Comparison of ENCODE assay signal across 16 cellular contexts in the genomic region with DNA sequence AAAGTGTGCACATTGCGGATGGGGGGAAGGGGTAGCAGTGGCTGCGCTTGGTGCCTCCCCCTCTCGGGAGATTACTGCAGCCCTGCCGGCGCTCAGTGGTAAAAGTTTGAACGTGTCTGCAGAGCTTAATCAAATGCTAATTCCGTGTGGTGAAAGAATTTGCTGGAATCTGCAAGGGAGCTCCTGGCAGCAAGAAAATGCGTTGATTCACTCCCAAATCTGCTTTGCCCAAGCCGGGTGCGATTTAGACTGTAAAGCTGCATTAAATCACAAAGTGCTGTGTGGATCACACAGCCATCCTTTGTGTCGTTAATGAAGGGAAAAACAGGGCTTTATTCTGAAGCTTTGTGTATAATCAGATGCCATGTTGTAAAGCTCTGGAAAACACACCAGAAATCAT.
DNase-seq lines count a peak whose midpoint lies in the region; ATAC-seq and TF ChIP-seq lines count a peak whose summit lies in the region.
"Had no signal": no experiment of that assay in that cellular context is flagged by ENCODE, and none has a peak within 500 bp of the region (broad histone marks: within the 10 kb centered on the region; RNA-seq: fewer than 3 reads in every experiment).

No MANE protein-coding gene starts in this region.

- no peak for ATAC-seq in stimulated activated effector memory CD8-positive, alpha-beta T cell treated with anti-CD3 and anti-CD28 coated beads, Interleukin-12 subunit alpha, Interleukin-12 subunit beta, amount 100 ng/mL, for 72 hours
- no peak for ATAC-seq in CD4-positive, alpha-beta T cell (ENCODE audit: poor library complexity)
- ATAC-seq: activated T-cell treated with anti-CD3 and anti-CD28 coated beads, Interleukin-2, amount 50 U/mL, for 4 hours; esophagus mucosa had no signal

- intact Hi-C loops in dorsolateral prefrontal cortex (cut with DNase I), result loop anchor here in 1 of 2 donors (1.0 to 10.0 kb wide), 3 partner anchors 25 to 161 kb away; no protein-coding TSS in a partner anchor
- intact Hi-C loops in CD4-positive, alpha-beta T cell (cut with DNase I, micrococcal nuclease), result no loop called here
- intact Hi-C loops in esophagus muscularis mucosa (cut with DNase I), result no loop called here

- CTCF ChIA-PET in CD4-positive, alpha-beta T cell (lab: Charles Lee), result no interaction called here

- H3K4me1 Mint-ChIP-seq in stimulated activated effector memory CD8-positive, alpha-beta T cell treated with anti-CD3 and anti-CD28 coated beads, Interleukin-12 subunit alpha, Interleukin-12 subunit beta, amount 100 ng/mL, for 72 hours, result no peaks in the 10 kb centered on the region
- peaks cover 11% of the 10 kb centered on the region for H3K4me1 Mint-ChIP-seq in CD4-positive, alpha-beta T cell (ENCODE audit: low read depth)

- no peaks in the 10 kb centered on the region for H3K27me3 ChIP-seq in HUES64 (ENCODE audit: insufficient read depth, low read length)
- peaks cover 0 to 81% (median 25%) of the 10 kb centered on the region in 45 donors for H3K27me3 ChIP-seq in dorsolateral prefrontal cortex
- no peaks in the 10 kb centered on the region for H3K27me3 ChIP-seq in layer of hippocampus (ENCODE audit: control insufficient read depth, insufficient read depth, low read length)
- no peaks in the 10 kb centered on the region for H3K27me3 ChIP-seq in CD4-positive, alpha-beta T cell (ENCODE audit: control insufficient read depth, insufficient read depth, low read length)
- H3K27me3 ChIP-seq in esophagus muscularis mucosa, result no peaks in the 10 kb centered on the region
- H3K27me3 ChIP-seq: vagina had no signal

- H3K9me3 Mint-ChIP-seq in stimulated activated effector memory CD8-positive, alpha-beta T cell treated with anti-CD3 and anti-CD28 coated beads, Interleukin-12 subunit alpha, Interleukin-12 subunit beta, amount 100 ng/mL, for 72 hours, result no peaks in the 10 kb centered on the region
- H3K9me3 Mint-ChIP-seq in CD4-positive, alpha-beta T cell, result no peaks in the 10 kb centered on the region
- H3K9me3 Mint-ChIP-seq: activated T-cell treated with anti-CD3 and anti-CD28 coated beads, Interleukin-2, amount 50 U/mL, for 4 hours; CD8-positive, alpha-beta memory T cell had no signal

- H3K9me3 ChIP-seq in HUES64 (ENCODE audit: insufficient read depth, low read depth, low read length), result no peaks in the 10 kb centered on the region
- H3K9me3 ChIP-seq in CD4-positive, alpha-beta T cell (ENCODE audit: control insufficient read depth, low read length), result no peaks in the 10 kb centered on the region
- H3K9me3 ChIP-seq in esophagus muscularis mucosa, result no peaks in the 10 kb centered on the region
- H3K9me3 ChIP-seq: vagina had no signal

- H3K27ac ChIP-seq in HUES64 (ENCODE audit: low read depth, low read length), result peak overlapping the region; percentile 92
- H3K27ac ChIP-seq in dorsolateral prefrontal cortex, result peak overlapping the region in 56 of 59 donors; percentile 15 to 90 (median 73)
- peak overlapping the region; percentile 88 for H3K27ac ChIP-seq in layer of hippocampus (ENCODE audit: low read depth, low read length)
- H3K27ac ChIP-seq in CD4-positive, alpha-beta T cell (ENCODE audit: low read depth, low read length), result no peak overlapping the region
- H3K27ac ChIP-seq in esophagus muscularis mucosa (replicated peaks in 1 of 4), result no peak overlapping the region
- H3K27ac ChIP-seq: skin epidermis, vagina had no signal

- peak in 12 of 56 donors; percentile 8 to 32 (median 18) for TF ChIP-seq CTCF in dorsolateral prefrontal cortex (IDR thresholded peaks at IDR 0.05 in 54 of 56, conservative IDR thresholded peaks at IDR 0.05 in 2 of 56; ENCODE audit: low read depth in 1 of 56, partially characterized antibody in 56 of 56)
- TF ChIP-seq CTCF in CD4-positive, alpha-beta T cell (IDR thresholded peaks at IDR 0.05), result no peak
- no peak for TF ChIP-seq CTCF in esophagus muscularis mucosa (IDR thresholded peaks at IDR 0.05)

- WGBS in HUES64, result 2% methylated on average over 11 of the region's 11 CpGs
- WGBS in esophagus muscularis mucosa, result 37% methylated on average over 11 of the region's 11 CpGs

- H3K4me3 Mint-ChIP-seq in stimulated activated effector memory CD8-positive, alpha-beta T cell treated with anti-CD3 and anti-CD28 coated beads, Interleukin-12 subunit alpha, Interleukin-12 subunit beta, amount 100 ng/mL, for 72 hours, result no peak overlapping the region
- H3K4me3 Mint-ChIP-seq in CD4-positive, alpha-beta T cell, result no peak overlapping the region
- H3K4me3 Mint-ChIP-seq: activated T-cell treated with anti-CD3 and anti-CD28 coated beads, Interleukin-2, amount 50 U/mL, for 4 hours; CD8-positive, alpha-beta memory T cell had no signal

- no peaks in the 10 kb centered on the region for H3K27me3 Mint-ChIP-seq in CD4-positive, alpha-beta T cell

- TF ChIP-seq POLR2A in esophagus muscularis mucosa (IDR thresholded peaks at IDR 0.05; ENCODE audit: low read depth), result no peak

- H3K4me3 ChIP-seq in HUES64 (ENCODE audit: low read length), result peak overlapping the region; percentile 34
- H3K4me3 ChIP-seq in dorsolateral prefrontal cortex, result peak overlapping the region in 15 of 59 donors; percentile 1 to 32 (median 11)
- H3K4me3 ChIP-seq in esophagus muscularis mucosa, result no peak overlapping the region
- H3K4me3 ChIP-seq: skin epidermis, vagina had no signal

- TF ChIP-seq EP300 in esophagus muscularis mucosa (IDR thresholded peaks at IDR 0.05), result no peak

- POLR2A ChIA-PET in CD4-positive, alpha-beta T cell (lab: Charles Lee), result no interaction called here

- H3K4me1 ChIP-seq in HUES64 (ENCODE audit: insufficient read depth, low read length), result peaks cover 23% of the 10 kb centered on the region
- H3K4me1 ChIP-seq in esophagus muscularis mucosa, result no peaks in the 10 kb centered on the region
- H3K4me1 ChIP-seq: vagina had no signal

- H3K9ac ChIP-seq in HUES64 (ENCODE audit: low read depth, low read length), result peak overlapping the region; percentile 58

- no peak overlapping the region for H3K27ac Mint-ChIP-seq in stimulated activated effector memory CD8-positive, alpha-beta T cell treated with anti-CD3 and anti-CD28 coated beads, Interleukin-12 subunit alpha, Interleukin-12 subunit beta, amount 100 ng/mL, for 72 hours
- H3K27ac Mint-ChIP-seq in CD4-positive, alpha-beta T cell, result no peak overlapping the region
- H3K27ac Mint-ChIP-seq: CD8-positive, alpha-beta memory T cell had no signal

- H3K36me3 ChIP-seq in HUES64 (ENCODE audit: insufficient read depth, low read length), result no peaks in the 10 kb centered on the region
- no peaks in the 10 kb centered on the region for H3K36me3 ChIP-seq in esophagus muscularis mucosa
- H3K36me3 ChIP-seq: vagina had no signal

- no peaks in the 10 kb centered on the region for H3K36me3 Mint-ChIP-seq in stimulated activated effector memory CD8-positive, alpha-beta T cell treated with anti-CD3 and anti-CD28 coated beads, Interleukin-12 subunit alpha, Interleukin-12 subunit beta, amount 100 ng/mL, for 72 hours
- no peaks in the 10 kb centered on the region for H3K36me3 Mint-ChIP-seq in CD4-positive, alpha-beta T cell (ENCODE audit: low read depth)
- H3K36me3 Mint-ChIP-seq: CD8-positive, alpha-beta memory T cell had no signal

- DNase-seq in dorsolateral prefrontal cortex (peak in 6 of 10 donors; percentile 22 to 77 (median 57)), DMS114 treated with DMSO at 0.1 percent for 48 hours (lab: John Stamatoyannopoulos, UW; ENCODE audit: unreplicated experiment) (no peak), esophagus muscularis mucosa (ENCODE audit: extremely low spot score) (no peak)
- DNase-seq in stimulated activated effector memory CD8-positive, alpha-beta T cell treated with anti-CD3 and anti-CD28 coated beads, Interleukin-12 subunit alpha, Interleukin-12 subunit beta, amount 100 ng/mL, for 72 hours (ENCODE audit: low spot score in 2 of 2), result no peak
- no peak for DNase-seq in CD4-positive, alpha-beta T cell
- DNase-seq: activated T-cell treated with anti-CD3 and anti-CD28 coated beads, Interleukin-2, amount 50 U/mL, for 4 hours; CD8-positive, alpha-beta memory T cell; cortex of kidney; Karpas-422; NCI-H1436 treated with DMSO at 0.1 percent for 48 hours; stimulated activated naive CD4-positive, alpha-beta T cell treated with Interleukin-2 at 50 U/mL for 16 hours had no signal

Comparison
In these comparisons a context has a peak if more than half of its experiments do, and no peak if none do; other contexts are left out.
1. H3K27ac ChIP-seq: peak in HUES64 (single experiment), dorsolateral prefrontal cortex (56 of 59) and layer of hippocampus (single experiment); none in CD4-positive, alpha-beta T cell (single experiment) and esophagus muscularis mucosa (0 of 4).
2. DNase-seq: peak in dorsolateral prefrontal cortex (6 of 10); none in stimulated activated effector memory CD8-positive, alpha-beta T cell treated with anti-CD3 and anti-CD28 coated beads, Interleukin-12 subunit alpha, Interleukin-12 subunit beta, amount 100 ng/mL, for 72 hours (0 of 2), CD4-positive, alpha-beta T cell (0 of 10), DMS114 treated with DMSO at 0.1 percent for 48 hours (single experiment) and esophagus muscularis mucosa (single experiment).